In the genomic region with DNA sequence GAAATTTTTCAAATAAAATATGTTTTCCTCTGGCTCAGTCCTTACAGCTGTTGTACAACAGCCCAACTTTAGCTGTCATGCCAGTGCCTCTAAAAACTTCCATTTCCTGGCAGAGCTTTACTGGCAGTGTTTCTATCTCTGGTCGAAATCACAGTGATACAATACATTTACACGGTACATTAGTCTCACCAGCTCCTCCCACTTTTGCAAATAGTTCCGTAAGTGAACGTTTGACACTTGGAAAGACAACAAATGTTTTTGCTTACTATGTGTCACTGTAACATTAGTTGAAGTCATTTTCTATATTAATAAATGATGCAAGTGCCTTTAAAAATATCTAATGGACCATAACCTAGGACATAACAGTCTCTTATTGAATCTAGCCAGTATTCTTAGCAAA, we compare ENCODE assay signal across 26 cellular contexts. TPM values are rescaled to one million over a fixed set of nuclear protein-coding genes. Genes with fewer than 3 reads are reported as not detected.
DNase-seq lines count a peak whose midpoint lies in the region; ATAC-seq and TF ChIP-seq lines count a peak whose summit lies in the region.
"Had no signal": no experiment of that assay in that cellular context is flagged by ENCODE, and none has a peak within 500 bp of the region (broad histone marks: within the 10 kb centered on the region; RNA-seq: fewer than 3 reads in every experiment).

No MANE protein-coding gene starts in this region.

- H3K4me3 ChIP-seq in ascending aorta (no peak overlapping the region), gastrocnemius medialis (peak overlapping the region in 3 of 4 donors; percentile 3 to 9 (median 8)), testis (no peak overlapping the region)
- H3K4me3 ChIP-seq: cardiac muscle cell, Peyer's patch, SJSA1, transverse colon had no signal

- DNase-seq in NCI-H1694 (lab: John Stamatoyannopoulos, UW) (peak; percentile 49), ascending aorta (ENCODE audit: low spot score in 2 of 2) (no peak), left cardiac atrium (no peak), gastrocnemius medialis (no peak), NCI-H2107 treated with DMSO at 0.1 percent for 48 hours (lab: John Stamatoyannopoulos, UW; ENCODE audit: unreplicated experiment) (no peak), testis (no peak)
- DNase-seq in stimulated activated naive B cell treated with anti-CD40 and anti-IgM and Interleukin-4, amounts not matched to agents 10 μg/mL and 1 μg/mL and 100 μg/mL, for 72 hours = no peak
- DNase-seq in activated effector memory CD4-positive, alpha-beta T cell treated with anti-CD3 and anti-CD28 coated beads, Interleukin-2, amount 50 U/mL, for 16 hours = no peak
- DNase-seq: activated CD4-positive, alpha-beta T cell treated with anti-CD3 and anti-CD28 coated beads for 48 hours; activated naive CD4-positive, alpha-beta T cell treated with anti-CD3 and anti-CD28 coated beads, Interleukin-2, amount 10 ng/mL, durations not matched to agents 7 days and 5 days; activated T-cell treated with anti-CD3 and anti-CD28 coated beads, Interleukin-2, amount 50 U/mL, for 72 hours; amniotic stem cell; H9; head of caudate nucleus; naive thymus-derived CD4-positive, alpha-beta T cell; NCI-H1048; Peyer's patch; T-helper 2 cell; transverse colon had no signal

- H3K27ac Mint-ChIP-seq in stimulated activated naive B cell treated with anti-CD40 and anti-IgM and Interleukin-4, amounts not matched to agents 10 μg/mL and 1 μg/mL and 100 μg/mL, for 72 hours = no peak overlapping the region
- H3K27ac Mint-ChIP-seq: activated naive CD4-positive, alpha-beta T cell treated with anti-CD3 and anti-CD28 coated beads, Interleukin-2, amount 10 ng/mL, durations not matched to agents 7 days and 5 days; activated T-cell treated with anti-CD3 and anti-CD28 coated beads, Interleukin-2, amount 50 U/mL, for 72 hours; dendritic cell treated with granulocyte-macrophage colony-stimulating factor and Interleukin-4, amounts not matched to agents 40 ng/mL and 50 ng/mL, for 4 days; H9; mesothelial cell of epicardium; naive thymus-derived CD4-positive, alpha-beta T cell; stimulated activated naive CD8-positive, alpha-beta T cell treated with anti-CD3 and anti-CD28 coated beads, Interleukin-15, Interleukin-2, amounts not matched to agents 100 ng/mL and 50 ng/mL, for 24 hours had no signal

- H3K4me1 ChIP-seq in ascending aorta (peaks cover 0 to 29% of the 10 kb centered on the region in 2 donors), gastrocnemius medialis (peaks cover 15 to 27% of the 10 kb centered on the region in 2 donors), testis (peaks cover 4% of the 10 kb centered on the region)
- H3K4me1 ChIP-seq: Peyer's patch, SJSA1 had no signal

- no peaks in the 10 kb centered on the region for H3K9me3 Mint-ChIP-seq in stimulated activated naive B cell treated with anti-CD40 and anti-IgM and Interleukin-4, amounts not matched to agents 10 μg/mL and 1 μg/mL and 100 μg/mL, for 72 hours
- H3K9me3 Mint-ChIP-seq: activated naive CD4-positive, alpha-beta T cell treated with anti-CD3 and anti-CD28 coated beads, Interleukin-2, amount 10 ng/mL, durations not matched to agents 7 days and 5 days; activated T-cell treated with anti-CD3 and anti-CD28 coated beads, Interleukin-2, amount 50 U/mL, for 72 hours; dendritic cell treated with granulocyte-macrophage colony-stimulating factor and Interleukin-4, amounts not matched to agents 40 ng/mL and 50 ng/mL, for 4 days; H9; mesothelial cell of epicardium; stimulated activated naive CD8-positive, alpha-beta T cell treated with anti-CD3 and anti-CD28 coated beads, Interleukin-15, Interleukin-2, amounts not matched to agents 100 ng/mL and 50 ng/mL, for 24 hours had no signal

- intact Hi-C loops in ascending aorta (cut with DNase I) (no loop called here), left cardiac atrium (cut with DNase I) (loop anchor here in 1 of 2 donors (10.0 kb wide), 1 partner anchor 145 kb away; no protein-coding TSS in a partner anchor), gastrocnemius medialis (cut with DNase I; ENCODE audit: low total_unique reads) (loop anchor here (5.0 kb wide), 1 partner anchor 48 kb away; the partner anchor contains the start of genes COG5 and DUS4L), testis (cut with DNase I; ENCODE audit: low total_unique reads) (no loop called here)

- no peak for TF ChIP-seq CTCF in ascending aorta (IDR thresholded peaks at IDR 0.05)
- no peak for TF ChIP-seq CTCF in gastrocnemius medialis (IDR thresholded peaks at IDR 0.05 in 4 of 5, conservative IDR thresholded peaks at IDR 0.05 in 1 of 5)
- no peak for TF ChIP-seq CTCF in testis (IDR thresholded peaks at IDR 0.05)

- in situ Hi-C loops in gastrocnemius medialis (cut with MboI; ENCODE audit: low sequenced_read_pairs in 4 of 4) = no loop called here

- H3K36me3 Mint-ChIP-seq in stimulated activated naive B cell treated with anti-CD40 and anti-IgM and Interleukin-4, amounts not matched to agents 10 μg/mL and 1 μg/mL and 100 μg/mL, for 72 hours = peaks cover 11 to 29% of the 10 kb centered on the region in 2 donors

- no peaks in the 10 kb centered on the region for H3K9me3 ChIP-seq in ascending aorta
- no peaks in the 10 kb centered on the region for H3K9me3 ChIP-seq in gastrocnemius medialis
- no peaks in the 10 kb centered on the region for H3K9me3 ChIP-seq in testis
- H3K9me3 ChIP-seq: Peyer's patch, SJSA1, transverse colon had no signal

- H3K27me3 Mint-ChIP-seq in stimulated activated naive B cell treated with anti-CD40 and anti-IgM and Interleukin-4, amounts not matched to agents 10 μg/mL and 1 μg/mL and 100 μg/mL, for 72 hours = no peaks in the 10 kb centered on the region
- H3K27me3 Mint-ChIP-seq: activated naive CD4-positive, alpha-beta T cell treated with anti-CD3 and anti-CD28 coated beads, Interleukin-2, amount 10 ng/mL, durations not matched to agents 7 days and 5 days; dendritic cell treated with granulocyte-macrophage colony-stimulating factor and Interleukin-4, amounts not matched to agents 40 ng/mL and 50 ng/mL, for 4 days; naive thymus-derived CD4-positive, alpha-beta T cell; stimulated activated naive CD8-positive, alpha-beta T cell treated with anti-CD3 and anti-CD28 coated beads, Interleukin-15, Interleukin-2, amounts not matched to agents 100 ng/mL and 50 ng/mL, for 24 hours had no signal

- 45 to 52% methylated on average over 4 of the region's 4 CpGs for WGBS in testis, 2 donors

- no peaks in the 10 kb centered on the region for H3K4me1 Mint-ChIP-seq in stimulated activated naive B cell treated with anti-CD40 and anti-IgM and Interleukin-4, amounts not matched to agents 10 μg/mL and 1 μg/mL and 100 μg/mL, for 72 hours
- H3K4me1 Mint-ChIP-seq: H9 had no signal

- H3K27ac ChIP-seq in ascending aorta = peak overlapping the region; percentile 27 to 59
- H3K27ac ChIP-seq in gastrocnemius medialis = peak overlapping the region; percentile 59 to 64 (median 60)
- no peak overlapping the region for H3K27ac ChIP-seq in testis
- H3K27ac ChIP-seq: cardiac muscle cell, HL-60, Peyer's patch, SJSA1, transverse colon had no signal

- H3K27me3 ChIP-seq in ascending aorta (no peaks in the 10 kb centered on the region), gastrocnemius medialis (no peaks in the 10 kb centered on the region), testis (no peaks in the 10 kb centered on the region)
- H3K27me3 ChIP-seq: cardiac muscle cell, Peyer's patch, SJSA1, transverse colon had no signal

- peak; percentile 41 to 70 for ATAC-seq in left cardiac atrium
- ATAC-seq in gastrocnemius medialis = peak; percentile 82 to 92
- ATAC-seq in stimulated activated naive B cell treated with anti-CD40 and anti-IgM and Interleukin-4, amounts not matched to agents 10 μg/mL and 1 μg/mL and 100 μg/mL, for 72 hours (replicated peaks) = no peak
- ATAC-seq: activated T-cell treated with anti-CD3 and anti-CD28 coated beads, Interleukin-2, amount 50 U/mL, for 72 hours; HepG2; naive thymus-derived CD4-positive, alpha-beta T cell had no signal

- H3K4me3 Mint-ChIP-seq in stimulated activated naive B cell treated with anti-CD40 and anti-IgM and Interleukin-4, amounts not matched to agents 10 μg/mL and 1 μg/mL and 100 μg/mL, for 72 hours = no peak overlapping the region
- H3K4me3 Mint-ChIP-seq: activated naive CD4-positive, alpha-beta T cell treated with anti-CD3 and anti-CD28 coated beads, Interleukin-2, amount 10 ng/mL, durations not matched to agents 7 days and 5 days; activated T-cell treated with anti-CD3 and anti-CD28 coated beads, Interleukin-2, amount 50 U/mL, for 72 hours; dendritic cell treated with granulocyte-macrophage colony-stimulating factor and Interleukin-4, amounts not matched to agents 40 ng/mL and 50 ng/mL, for 4 days; H9; mesothelial cell of epicardium; naive thymus-derived CD4-positive, alpha-beta T cell; stimulated activated naive CD8-positive, alpha-beta T cell treated with anti-CD3 and anti-CD28 coated beads, Interleukin-15, Interleukin-2, amounts not matched to agents 100 ng/mL and 50 ng/mL, for 24 hours had no signal

- TF ChIP-seq POLR2A in gastrocnemius medialis (IDR thresholded peaks at IDR 0.05) (no peak), testis (IDR thresholded peaks at IDR 0.05) (no peak)

- peaks cover 9 to 21% of the 10 kb centered on the region in 2 donors for H3K36me3 ChIP-seq in ascending aorta
- H3K36me3 ChIP-seq in gastrocnemius medialis = peaks cover 0 to 21% of the 10 kb centered on the region in 2 donors
- no peaks in the 10 kb centered on the region for H3K36me3 ChIP-seq in testis (ENCODE audit: low read depth, missing control alignments)

RNA-seq across cellular contexts. Expression of gene BCAP29, which starts 29.8 kb away (rescaled TPM):
- 73.2 TPM for total RNA-seq in ascending aorta
- total RNA-seq in left cardiac atrium = 10 to 100 TPM; 84.1 to 95.2 TPM
- total RNA-seq in gastrocnemius medialis = 100 to 1,000 TPM; 125 to 152 (median 129) TPM
- 100 to 1,000 TPM; 114 to 134 TPM for total RNA-seq in testis
- polyA plus RNA-seq in testis (ENCODE audit: insufficient read depth, low read depth, low replicate concordance) = 121 TPM

RNA-seq across cellular contexts. Expression of gene DUS4L, which starts 46.1 kb away (rescaled TPM):
- total RNA-seq in ascending aorta (0.75 TPM), left cardiac atrium (1 to 10 TPM; 6.1 to 6.4 TPM), gastrocnemius medialis (1 to 10 TPM; 3.1 to 5.8 (median 3.6) TPM), testis (10 to 100 TPM; 19.5 to 30.2 TPM)
- polyA plus RNA-seq in testis (ENCODE audit: insufficient read depth, low read depth, low replicate concordance) = 9.5 TPM

RNA-seq across cellular contexts. Expression of gene COG5, which starts 46.1 kb away (rescaled TPM):
- total RNA-seq in ascending aorta = 16.8 TPM
- 10 to 100 TPM; 42.8 to 57.8 TPM for total RNA-seq in left cardiac atrium
- total RNA-seq in gastrocnemius medialis = 10 to 100 TPM; 20.8 to 49.7 (median 25.7) TPM
- total RNA-seq in testis = 10 to 100 TPM; 70.6 to 76.1 TPM
- 27.1 TPM for polyA plus RNA-seq in testis (ENCODE audit: insufficient read depth, low read depth, low replicate concordance)

RNA-seq across cellular contexts. Expression of gene SLC26A4, which starts 50.8 kb away (rescaled TPM):
- 4.7 TPM for total RNA-seq in ascending aorta
- under 1 TPM; 0.58 to 0.74 TPM for total RNA-seq in left cardiac atrium
- total RNA-seq in gastrocnemius medialis = 1 to 10 TPM in 1 of 4 donors, under 1 TPM in 2, not detected in 1; 0.09 to 2.5 (median 0.20) TPM
- under 1 TPM; 0.43 to 0.79 TPM for total RNA-seq in testis
- 1.7 TPM for polyA plus RNA-seq in testis (ENCODE audit: insufficient read depth, low read depth, low replicate concordance)
- total RNA-seq: mesothelial cell of epicardium had no signal
- polyA plus RNA-seq: cardiac muscle cell; naive thymus-derived CD4-positive, alpha-beta T cell had no signal

Comparison
In these comparisons a context has a peak if more than half of its experiments do, and no peak if none do; other contexts are left out.
1. H3K27ac ChIP-seq: peak in ascending aorta (2 of 2) and gastrocnemius medialis (4 of 4); none in testis (0 of 2).
2. H3K4me3 ChIP-seq: peak in gastrocnemius medialis (3 of 4); none in ascending aorta (0 of 2) and testis (0 of 2).
3. ATAC-seq: peak in left cardiac atrium (2 of 2) and gastrocnemius medialis (2 of 2); none in stimulated activated naive B cell treated with anti-CD40 and anti-IgM and Interleukin-4, amounts not matched to agents 10 μg/mL and 1 μg/mL and 100 μg/mL, for 72 hours (0 of 2).